Comparison of ENCODE assay signal across 8 cellular contexts in genomic region chr12:116687888-116688287, GRCh38. TPM values are rescaled to one million over a fixed set of nuclear protein-coding genes. Genes with fewer than 3 reads are reported as not detected.
DNase-seq lines count a peak whose midpoint lies in the region; ATAC-seq and TF ChIP-seq lines count a peak whose summit lies in the region.

No MANE protein-coding gene starts in this region.

- H3K36me3 ChIP-seq in gastroesophageal sphincter, result no peaks in the 10 kb centered on the region

- ATAC-seq in gastroesophageal sphincter (peak; percentile 62), GM19023 (IDR thresholded peaks at IDR 0.05; ENCODE audit: unreplicated experiment) (no peak)

- no peaks in the 10 kb centered on the region for H3K9me3 Mint-ChIP-seq in activated CD4-positive, alpha-beta T cell treated with anti-CD3 and anti-CD28 coated beads, Interleukin-2, amount 10 ng/mL, durations not matched to agents 24 days and 14 days
- no peaks in the 10 kb centered on the region for H3K9me3 Mint-ChIP-seq in activated T-helper 1 cell treated with anti-CD3 and anti-CD28 coated beads, Interleukin-12 subunit alpha, Interleukin-12 subunit beta, Interleukin-2, Interleukin-4 antibody, amounts not matched to agents 30 ng/mL and 10 ng/mL and 1 ng/mL, durations not matched to agents 14 hours and 24 hours and 36 hours

- TF ChIP-seq CTCF in gastroesophageal sphincter (IDR thresholded peaks at IDR 0.05), result peak in 3 of 4 experiments; percentile 37 to 54 (median 53)

- no peak overlapping the region for H3K4me3 Mint-ChIP-seq in activated CD4-positive, alpha-beta T cell treated with anti-CD3 and anti-CD28 coated beads, Interleukin-2, amount 10 ng/mL, durations not matched to agents 24 days and 14 days
- no peak overlapping the region for H3K4me3 Mint-ChIP-seq in activated T-helper 1 cell treated with anti-CD3 and anti-CD28 coated beads, Interleukin-12 subunit alpha, Interleukin-12 subunit beta, Interleukin-2, Interleukin-4 antibody, amounts not matched to agents 30 ng/mL and 10 ng/mL and 1 ng/mL, durations not matched to agents 14 hours and 24 hours and 36 hours

- peaks cover 0 to 3% (median 0%) of the 10 kb centered on the region in 3 donors for H3K4me1 ChIP-seq in gastroesophageal sphincter

- peaks cover 49% of the 10 kb centered on the region for H3K27me3 ChIP-seq in gastroesophageal sphincter

- peaks cover 4% of the 10 kb centered on the region for H3K4me1 Mint-ChIP-seq in activated CD4-positive, alpha-beta T cell treated with anti-CD3 and anti-CD28 coated beads, Interleukin-2, amount 10 ng/mL, durations not matched to agents 24 days and 14 days
- H3K4me1 Mint-ChIP-seq in activated T-helper 1 cell treated with anti-CD3 and anti-CD28 coated beads, Interleukin-12 subunit alpha, Interleukin-12 subunit beta, Interleukin-2, Interleukin-4 antibody, amounts not matched to agents 30 ng/mL and 10 ng/mL and 1 ng/mL, durations not matched to agents 14 hours and 24 hours and 36 hours (ENCODE audit: low read depth), result peaks cover 5% of the 10 kb centered on the region

- no peak overlapping the region for H3K27ac ChIP-seq in gastroesophageal sphincter

- H3K4me3 ChIP-seq in gastroesophageal sphincter, result no peak overlapping the region

- H3K27ac Mint-ChIP-seq in activated CD4-positive, alpha-beta T cell treated with anti-CD3 and anti-CD28 coated beads, Interleukin-2, amount 10 ng/mL, durations not matched to agents 24 days and 14 days, result no peak overlapping the region
- no peak overlapping the region for H3K27ac Mint-ChIP-seq in activated T-helper 1 cell treated with anti-CD3 and anti-CD28 coated beads, Interleukin-12 subunit alpha, Interleukin-12 subunit beta, Interleukin-2, Interleukin-4 antibody, amounts not matched to agents 30 ng/mL and 10 ng/mL and 1 ng/mL, durations not matched to agents 14 hours and 24 hours and 36 hours

- no peak for TF ChIP-seq EP300 in gastroesophageal sphincter (IDR thresholded peaks at IDR 0.05)

- DNase-seq in EL, result peak; percentile 20
- peak; percentile 31 for DNase-seq in HT-29 (ENCODE audit: low spot score)
- DNase-seq in activated CD4-positive, alpha-beta T cell treated with anti-CD3 and anti-CD28 coated beads, Interleukin-2, amount 10 ng/mL, durations not matched to agents 24 days and 14 days, result peak; percentile 73
- peak in 2 of 3 donors; percentile 21 to 26 for DNase-seq in stimulated activated CD4-positive, alpha-beta T cell treated with anti-CD3 and anti-CD28 coated beads, Interleukin-12 subunit alpha, Interleukin-12 subunit beta, amount 100 ng/mL, for 48 hours (ENCODE audit: low read depth in 2 of 3, low spot score in 1 of 3)
- no peak for DNase-seq in activated T-helper 1 cell treated with anti-CD3 and anti-CD28 coated beads, Interleukin-12 subunit alpha, Interleukin-12 subunit beta, Interleukin-2, Interleukin-4 antibody, amounts not matched to agents 30 ng/mL and 10 ng/mL and 1 ng/mL, durations not matched to agents 14 hours and 24 hours and 36 hours (ENCODE audit: low spot score)
- no peak for DNase-seq in occipital lobe (lab: John Stamatoyannopoulos, UW)

- TF ChIP-seq POLR2A in gastroesophageal sphincter (IDR thresholded peaks at IDR 0.05), result no peak

- peaks cover 17% of the 10 kb centered on the region for H3K27me3 Mint-ChIP-seq in activated CD4-positive, alpha-beta T cell treated with anti-CD3 and anti-CD28 coated beads, Interleukin-2, amount 10 ng/mL, durations not matched to agents 24 days and 14 days
- peaks cover 11% of the 10 kb centered on the region for H3K27me3 Mint-ChIP-seq in activated T-helper 1 cell treated with anti-CD3 and anti-CD28 coated beads, Interleukin-12 subunit alpha, Interleukin-12 subunit beta, Interleukin-2, Interleukin-4 antibody, amounts not matched to agents 30 ng/mL and 10 ng/mL and 1 ng/mL, durations not matched to agents 14 hours and 24 hours and 36 hours (ENCODE audit: insufficient read depth)

- H3K9me3 ChIP-seq in gastroesophageal sphincter, result no peaks in the 10 kb centered on the region

- H3K36me3 Mint-ChIP-seq in activated CD4-positive, alpha-beta T cell treated with anti-CD3 and anti-CD28 coated beads, Interleukin-2, amount 10 ng/mL, durations not matched to agents 24 days and 14 days (ENCODE audit: low read depth), result no peaks in the 10 kb centered on the region
- no peaks in the 10 kb centered on the region for H3K36me3 Mint-ChIP-seq in activated T-helper 1 cell treated with anti-CD3 and anti-CD28 coated beads, Interleukin-12 subunit alpha, Interleukin-12 subunit beta, Interleukin-2, Interleukin-4 antibody, amounts not matched to agents 30 ng/mL and 10 ng/mL and 1 ng/mL, durations not matched to agents 14 hours and 24 hours and 36 hours (ENCODE audit: low read depth)

- 51% methylated on average over 5 of the region's 11 CpGs; no CpG with 5 or more reads in 1 of the 2 donors for WGBS in gastroesophageal sphincter (ENCODE audit: low coverage in 1 of 2), 2 donors

- intact Hi-C loops in activated CD4-positive, alpha-beta T cell treated with anti-CD3 and anti-CD28 coated beads, Interleukin-2, amount 10 ng/mL, durations not matched to agents 24 days and 14 days (cut with micrococcal nuclease), result no loop called here
- intact Hi-C loops in activated T-helper 1 cell treated with anti-CD3 and anti-CD28 coated beads, Interleukin-12 subunit alpha, Interleukin-12 subunit beta, Interleukin-2, Interleukin-4 antibody, amounts not matched to agents 30 ng/mL and 10 ng/mL and 1 ng/mL, durations not matched to agents 14 hours and 24 hours and 36 hours (cut with micrococcal nuclease), result no loop called here

RNA-seq across cellular contexts. Expression of gene SPRING1, which starts 50.0 kb away (rescaled TPM):
- 40.7 and 48.2 TPM in 2 replicates for total RNA-seq in HT-29 (2014; rRNA removed; shearing (Covaris generic))
- total RNA-seq in activated CD4-positive, alpha-beta T cell treated with anti-CD3 and anti-CD28 coated beads, Interleukin-2, amount 10 ng/mL, durations not matched to agents 24 days and 14 days, result 28.6 and 29.2 TPM in 2 replicates
- 10 to 100 TPM in 3 of 4 donors, 1 to 10 TPM in 1; 5.8 to 18.7 (median 13.4) TPM for total RNA-seq in gastroesophageal sphincter
- 31.0 and 39.0 TPM in 2 replicates for total RNA-seq in activated T-helper 1 cell treated with anti-CD3 and anti-CD28 coated beads, Interleukin-12 subunit alpha, Interleukin-12 subunit beta, Interleukin-2, Interleukin-4 antibody, amounts not matched to agents 30 ng/mL and 10 ng/mL and 1 ng/mL, durations not matched to agents 14 hours and 24 hours and 36 hours
- total RNA-seq in occipital lobe, result 27.6 TPM

RNA-seq across cellular contexts. Expression of gene RNFT2, which starts 50.2 kb away (rescaled TPM):
- total RNA-seq in HT-29 (2014; rRNA removed; shearing (Covaris generic)), result 11.3 and 16.2 TPM in 2 replicates
- total RNA-seq in activated CD4-positive, alpha-beta T cell treated with anti-CD3 and anti-CD28 coated beads, Interleukin-2, amount 10 ng/mL, durations not matched to agents 24 days and 14 days, result 10.1 and 11.6 TPM in 2 replicates
- under 1 TPM in 2 of 4 donors, not detected in 2; 0.31 to 0.54 TPM for total RNA-seq in gastroesophageal sphincter
- total RNA-seq in activated T-helper 1 cell treated with anti-CD3 and anti-CD28 coated beads, Interleukin-12 subunit alpha, Interleukin-12 subunit beta, Interleukin-2, Interleukin-4 antibody, amounts not matched to agents 30 ng/mL and 10 ng/mL and 1 ng/mL, durations not matched to agents 14 hours and 24 hours and 36 hours, result 8.0 and 11.8 TPM in 2 replicates
- total RNA-seq in occipital lobe, result 36.0 TPM

Comparison
In these comparisons a context has a peak if more than half of its experiments do, and no peak if none do; other contexts are left out.
1. DNase-seq: peak in EL (single experiment), HT-29 (single experiment), activated CD4-positive, alpha-beta T cell treated with anti-CD3 and anti-CD28 coated beads, Interleukin-2, amount 10 ng/mL, durations not matched to agents 24 days and 14 days (single experiment) and stimulated activated CD4-positive, alpha-beta T cell treated with anti-CD3 and anti-CD28 coated beads, Interleukin-12 subunit alpha, Interleukin-12 subunit beta, amount 100 ng/mL, for 48 hours (2 of 3); none in activated T-helper 1 cell treated with anti-CD3 and anti-CD28 coated beads, Interleukin-12 subunit alpha, Interleukin-12 subunit beta, Interleukin-2, Interleukin-4 antibody, amounts not matched to agents 30 ng/mL and 10 ng/mL and 1 ng/mL, durations not matched to agents 14 hours and 24 hours and 36 hours (single experiment) and occipital lobe (single experiment).